Comparison of ENCODE assay signal across 28 cellular contexts in the genomic region with DNA sequence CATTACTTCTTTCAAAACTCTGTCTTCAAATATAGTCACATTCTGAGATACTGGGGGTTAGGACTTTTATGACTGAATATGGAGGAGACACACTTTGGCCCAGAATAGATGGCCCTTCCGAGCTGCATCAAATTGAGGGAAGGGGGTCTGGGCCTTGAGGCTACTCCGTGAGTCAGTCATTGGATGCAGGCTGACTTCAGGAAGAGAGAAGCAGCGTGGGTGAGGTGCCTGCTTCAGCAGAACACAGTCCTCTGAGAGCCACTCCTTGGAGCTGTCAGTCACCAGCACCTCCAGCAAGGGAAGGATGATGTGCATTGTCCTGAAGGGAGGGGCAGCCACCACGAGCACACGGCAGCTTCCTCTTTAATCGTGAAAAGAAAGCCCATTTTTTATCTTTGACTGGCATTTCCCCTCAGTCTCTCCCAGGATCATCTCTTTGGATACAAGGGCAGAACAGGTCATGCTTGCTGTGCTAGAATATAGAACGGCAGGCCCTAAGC.
"Had no signal": no experiment of that assay in that cellular context is flagged by ENCODE, and none has a peak within 500 bp of the region (broad histone marks: within the 10 kb centered on the region; RNA-seq: fewer than 3 reads in every experiment).

No MANE protein-coding gene starts in this region.

- ATAC-seq: gastroesophageal sphincter, left colon had no signal

- H3K4me3 ChIP-seq: gastroesophageal sphincter, right atrium auricular region, smooth muscle cell, tibial nerve had no signal

- H3K9me3 ChIP-seq: gastroesophageal sphincter had no signal

- DNase-seq: activated CD4-positive, alpha-beta memory T cell treated with anti-CD3 and anti-CD28 coated beads for 36 hours; activated CD4-positive, CD25-positive, alpha-beta regulatory T cell treated with anti-CD3 and anti-CD28 coated beads, Interleukin-2, amount 50 U/mL, for 72 hours; activated CD8-positive, alpha-beta memory T cell treated with anti-CD3 and anti-CD28 coated beads, Interleukin-2, amount 50 U/mL, for 48 hours; activated gamma-delta T cell; activated naive CD4-positive, alpha-beta T cell treated with anti-CD3 and anti-CD28 coated beads, Interleukin-2, amount 10 ng/mL, durations not matched to agents 7 days and 5 days; activated naive CD8-positive, alpha-beta T cell treated with anti-CD3 and anti-CD28 coated beads, Interleukin-2, amount 10 ng/mL, durations not matched to agents 7 days and 5 days; activated T-cell treated with anti-CD3 and anti-CD28 coated beads, Interleukin-2, amount 50 U/mL, for 24 hours; brain microvascular endothelial cell; cortex of kidney; head of caudate nucleus; hippocampal formation; kidney; left colon; mammary epithelial cell; naive B cell; nephron progenitor cell; occipital lobe; stimulated activated CD4-positive, alpha-beta T cell treated with anti-CD3 and anti-CD28 coated beads, Interleukin-1b, Interleukin-23, amount 100 ng/mL, for 48 hours; stimulated activated CD4-positive, alpha-beta T cell treated with anti-CD3 and anti-CD28 coated beads, Interleukin-4, amount 100 ng/mL, for 4 hours; stimulated activated CD8-positive, alpha-beta memory T cell treated with anti-CD3 and anti-CD28 coated beads, Interleukin-4, amount 100 ng/mL, for 48 hours; stimulated activated naive CD4-positive, alpha-beta T cell; T-helper 1 cell had no signal

- H3K27ac Mint-ChIP-seq: activated CD4-positive, alpha-beta memory T cell treated with anti-CD3 and anti-CD28 coated beads for 36 hours; activated CD4-positive, alpha-beta T cell treated with anti-CD3 and anti-CD28 coated beads, Interleukin-2, amount 10 ng/mL, durations not matched to agents 24 days and 14 days; activated naive CD4-positive, alpha-beta T cell treated with anti-CD3 and anti-CD28 coated beads, Interleukin-2, amount 10 ng/mL, durations not matched to agents 7 days and 5 days; activated naive CD8-positive, alpha-beta T cell treated with anti-CD3 and anti-CD28 coated beads, Interleukin-2, amount 10 ng/mL, durations not matched to agents 7 days and 5 days; activated T-cell treated with anti-CD3 and anti-CD28 coated beads, Interleukin-2, amount 50 U/mL, for 24 hours; nephron progenitor cell; T-helper 2 cell treated with Interferon-gamma antibody and Interleukin-4, amounts not matched to agents 5 μg/mL and 100 μg/mL, for 36 hours had no signal

- H3K9me3 Mint-ChIP-seq: activated CD4-positive, alpha-beta T cell treated with anti-CD3 and anti-CD28 coated beads, Interleukin-2, amount 10 ng/mL, durations not matched to agents 24 days and 14 days had no signal

- H3K27me3 Mint-ChIP-seq: activated CD4-positive, alpha-beta memory T cell treated with anti-CD3 and anti-CD28 coated beads for 36 hours; activated CD4-positive, alpha-beta T cell treated with anti-CD3 and anti-CD28 coated beads, Interleukin-2, amount 10 ng/mL, durations not matched to agents 24 days and 14 days; activated naive CD4-positive, alpha-beta T cell treated with anti-CD3 and anti-CD28 coated beads, Interleukin-2, amount 10 ng/mL, durations not matched to agents 7 days and 5 days; activated naive CD8-positive, alpha-beta T cell treated with anti-CD3 and anti-CD28 coated beads, Interleukin-2, amount 10 ng/mL, durations not matched to agents 7 days and 5 days; activated T-cell treated with anti-CD3 and anti-CD28 coated beads, Interleukin-2, amount 50 U/mL, for 24 hours; naive B cell had no signal

- H3K27me3 ChIP-seq: brain microvascular endothelial cell, gastroesophageal sphincter, right atrium auricular region, tibial nerve had no signal

- H3K27ac ChIP-seq: brain microvascular endothelial cell, gastroesophageal sphincter, right atrium auricular region, tibial nerve had no signal

- H3K36me3 Mint-ChIP-seq: activated CD4-positive, alpha-beta memory T cell treated with anti-CD3 and anti-CD28 coated beads for 36 hours; activated naive CD4-positive, alpha-beta T cell treated with anti-CD3 and anti-CD28 coated beads, Interleukin-2, amount 10 ng/mL, durations not matched to agents 7 days and 5 days; activated naive CD8-positive, alpha-beta T cell treated with anti-CD3 and anti-CD28 coated beads, Interleukin-2, amount 10 ng/mL, durations not matched to agents 7 days and 5 days had no signal

- H3K4me3 Mint-ChIP-seq: activated CD4-positive, alpha-beta memory T cell treated with anti-CD3 and anti-CD28 coated beads for 36 hours; activated CD4-positive, alpha-beta T cell treated with anti-CD3 and anti-CD28 coated beads, Interleukin-2, amount 10 ng/mL, durations not matched to agents 24 days and 14 days; activated naive CD4-positive, alpha-beta T cell treated with anti-CD3 and anti-CD28 coated beads, Interleukin-2, amount 10 ng/mL, durations not matched to agents 7 days and 5 days; activated naive CD8-positive, alpha-beta T cell treated with anti-CD3 and anti-CD28 coated beads, Interleukin-2, amount 10 ng/mL, durations not matched to agents 7 days and 5 days; activated T-cell treated with anti-CD3 and anti-CD28 coated beads, Interleukin-2, amount 50 U/mL, for 24 hours; naive B cell; nephron progenitor cell; T-helper 2 cell treated with Interferon-gamma antibody and Interleukin-4, amounts not matched to agents 5 μg/mL and 100 μg/mL, for 36 hours had no signal

- H3K4me1 Mint-ChIP-seq: activated CD4-positive, alpha-beta T cell treated with anti-CD3 and anti-CD28 coated beads, Interleukin-2, amount 10 ng/mL, durations not matched to agents 24 days and 14 days; activated naive CD4-positive, alpha-beta T cell treated with anti-CD3 and anti-CD28 coated beads, Interleukin-2, amount 10 ng/mL, durations not matched to agents 7 days and 5 days; activated naive CD8-positive, alpha-beta T cell treated with anti-CD3 and anti-CD28 coated beads, Interleukin-2, amount 10 ng/mL, durations not matched to agents 7 days and 5 days had no signal

- H3K36me3 ChIP-seq: brain microvascular endothelial cell, gastroesophageal sphincter, right atrium auricular region, tibial nerve had no signal
